ENCODE assay signal across 9 cellular contexts in genomic region chr1:228149341-228150020, GRCh38. TPM values are rescaled to one million over a fixed set of nuclear protein-coding genes. Genes with fewer than 3 reads are reported as not detected.
DNase-seq lines count a peak whose midpoint lies in the region; ATAC-seq and TF ChIP-seq lines count a peak whose summit lies in the region.
"Had no signal": no experiment of that assay in that cellular context is flagged by ENCODE, and none has a peak within 500 bp of the region (broad histone marks: within the 10 kb centered on the region; RNA-seq: fewer than 3 reads in every experiment).

GJC2 (plus strand) TSS chr1:228149930; CDS start chr1:228157759, 7,829 bp downstream.

- no peaks in the 10 kb centered on the region for H3K9me3 ChIP-seq in ascending aorta

- peak; percentile 25 for DNase-seq in ELR (ENCODE audit: low read depth)
- no peak for DNase-seq in ascending aorta (ENCODE audit: low spot score in 2 of 2)
- DNase-seq in hepatic stellate cell (ENCODE audit: low spot score), result peak; percentile 71
- DNase-seq in putamen (ENCODE audit: low spot score), result peak; percentile 64
- DNase-seq in activated CD8-positive, alpha-beta memory T cell treated with anti-CD3 and anti-CD28 coated beads, Interleukin-2, amount 10 ng/mL, durations not matched to agents 7 days and 5 days, result no peak
- no peak for DNase-seq in T-helper 9 cell

- no peak within 1 kb of the TSS for H3K4me3 Mint-ChIP-seq in activated CD8-positive, alpha-beta memory T cell treated with anti-CD3 and anti-CD28 coated beads, Interleukin-2, amount 10 ng/mL, durations not matched to agents 7 days and 5 days

- CTCF ChIA-PET in activated CD8-positive, alpha-beta memory T cell treated with anti-CD3 and anti-CD28 coated beads, Interleukin-2, amount 10 ng/mL, durations not matched to agents 7 days and 5 days (lab: Charles Lee), result no interaction called here

- peaks cover 8 to 32% of the 10 kb centered on the region in 2 donors for H3K4me1 ChIP-seq in ascending aorta

- intact Hi-C loops in ascending aorta (cut with DNase I), result loop anchor here (1.0 kb wide), 2 partner anchors 9 to 16 kb away; partner anchors contain the start of genes GUK1 and IBA57

- H3K36me3 Mint-ChIP-seq in activated CD8-positive, alpha-beta memory T cell treated with anti-CD3 and anti-CD28 coated beads, Interleukin-2, amount 10 ng/mL, durations not matched to agents 7 days and 5 days, result no peaks in the 10 kb centered on the region

- H3K9me3 Mint-ChIP-seq in activated CD8-positive, alpha-beta memory T cell treated with anti-CD3 and anti-CD28 coated beads, Interleukin-2, amount 10 ng/mL, durations not matched to agents 7 days and 5 days (ENCODE audit: low read depth), result no peaks in the 10 kb centered on the region

- H3K27ac Mint-ChIP-seq in activated CD8-positive, alpha-beta memory T cell treated with anti-CD3 and anti-CD28 coated beads, Interleukin-2, amount 10 ng/mL, durations not matched to agents 7 days and 5 days, result no peak within 1 kb of the TSS

- ATAC-seq in HG03469 (IDR thresholded peaks at IDR 0.05; ENCODE audit: unreplicated experiment), result no peak
- ATAC-seq in activated CD8-positive, alpha-beta memory T cell treated with anti-CD3 and anti-CD28 coated beads, Interleukin-2, amount 10 ng/mL, durations not matched to agents 7 days and 5 days, result no peak
- no peak for ATAC-seq in GM19452 (IDR thresholded peaks at IDR 0.05; ENCODE audit: unreplicated experiment)

- H3K4me1 Mint-ChIP-seq in activated CD8-positive, alpha-beta memory T cell treated with anti-CD3 and anti-CD28 coated beads, Interleukin-2, amount 10 ng/mL, durations not matched to agents 7 days and 5 days, result peaks cover 6% of the 10 kb centered on the region

- no peaks in the 10 kb centered on the region for H3K27me3 Mint-ChIP-seq in activated CD8-positive, alpha-beta memory T cell treated with anti-CD3 and anti-CD28 coated beads, Interleukin-2, amount 10 ng/mL, durations not matched to agents 7 days and 5 days

- H3K27me3 ChIP-seq in ascending aorta, result no peaks in the 10 kb centered on the region

- TF ChIP-seq CTCF in ascending aorta (IDR thresholded peaks at IDR 0.05), result no peak

- peak within 1 kb of the TSS; percentile 81 to 93 for H3K27ac ChIP-seq in ascending aorta
- H3K27ac ChIP-seq: VCaP had no signal

- peak within 1 kb of the TSS in 1 of 2 donors; percentile 34 for H3K4me3 ChIP-seq in ascending aorta

- peaks cover 22 to 35% of the 10 kb centered on the region in 2 donors for H3K36me3 ChIP-seq in ascending aorta

RNA-seq across cellular contexts. Expression of gene GJC2, which starts in this region (rescaled TPM):
- total RNA-seq in ascending aorta, result 5.4 TPM
- total RNA-seq in activated CD8-positive, alpha-beta memory T cell treated with anti-CD3 and anti-CD28 coated beads, Interleukin-2, amount 10 ng/mL, durations not matched to agents 7 days and 5 days, result 1 to 10 TPM; 1.1 to 1.8 TPM

Comparison
In these comparisons a context has a peak if more than half of its experiments do, and no peak if none do; other contexts are left out.
1. DNase-seq: peak in ELR (single experiment), hepatic stellate cell (single experiment) and putamen (single experiment); none in ascending aorta (0 of 2), activated CD8-positive, alpha-beta memory T cell treated with anti-CD3 and anti-CD28 coated beads, Interleukin-2, amount 10 ng/mL, durations not matched to agents 7 days and 5 days (single experiment) and T-helper 9 cell (single experiment).